In the genomic region with DNA sequence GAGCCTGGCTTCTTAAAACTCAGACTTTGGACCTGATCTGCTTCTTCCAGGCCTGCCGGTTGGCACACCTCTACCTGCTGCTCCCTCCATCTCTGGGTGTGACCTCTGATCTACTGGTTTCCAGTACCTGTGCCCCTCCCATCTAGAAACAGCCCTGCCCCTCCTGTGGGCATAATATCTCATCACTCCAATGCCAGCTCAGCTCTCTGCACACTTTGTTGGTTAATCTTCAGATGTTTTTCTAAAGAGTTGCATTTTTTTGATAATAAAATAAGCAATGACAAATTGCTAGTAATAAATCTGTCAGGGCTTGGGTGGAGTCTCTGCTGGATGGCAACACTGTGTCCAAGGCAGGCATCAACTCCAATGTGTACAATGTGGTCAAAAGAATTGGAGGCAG, we compare ENCODE assay signal across 10 cellular contexts.
DNase-seq lines count a peak whose midpoint lies in the region; ATAC-seq and TF ChIP-seq lines count a peak whose summit lies in the region.
"Had no signal": no experiment of that assay in that cellular context is flagged by ENCODE, and none has a peak within 500 bp of the region (broad histone marks: within the 10 kb centered on the region; RNA-seq: fewer than 3 reads in every experiment).

No MANE protein-coding gene starts in this region.

- TF ChIP-seq CTCF in RWPE2 (IDR thresholded peaks at IDR 0.05; ENCODE audit: poor library complexity, severe bottlenecking) (no peak), fibroblast of the aortic adventitia (IDR thresholded peaks at IDR 0.05; ENCODE audit: insufficient read depth, low read length) (no peak)

- H3K4me1 ChIP-seq in RWPE2 (ENCODE audit: insufficient read depth, poor library complexity, severe bottlenecking): peaks cover 38% of the 10 kb centered on the region

- H3K36me3 ChIP-seq in RWPE2 (ENCODE audit: low read depth): no peaks in the 10 kb centered on the region

- H3K4me3 ChIP-seq in RWPE2 (ENCODE audit: severe bottlenecking) (no peak overlapping the region), fibroblast of the aortic adventitia (ENCODE audit: low read depth, low read length) (no peak overlapping the region)

- no peaks in the 10 kb centered on the region for H3K9me3 ChIP-seq in RWPE2 (ENCODE audit: severe bottlenecking)

- ATAC-seq in RWPE2 (ENCODE audit: low read depth) (peak; percentile 85), HG02642 (IDR thresholded peaks at IDR 0.05; ENCODE audit: poor library complexity, unreplicated experiment) (no peak), HG03097 (IDR thresholded peaks at IDR 0.05; ENCODE audit: low FRiP score, unreplicated experiment) (no peak)
- ATAC-seq: activated CD4-positive, CD25-positive, alpha-beta regulatory T cell treated with anti-CD3 and anti-CD28 coated beads, Interleukin-2, amount 50 U/mL, for 24 hours had no signal

- H3K27ac ChIP-seq in RWPE2 (ENCODE audit: poor library complexity, severe bottlenecking): peak overlapping the region; percentile 82

- intact Hi-C loops in head of caudate nucleus (cut with DNase I): no loop called here

- peak; percentile 39 for DNase-seq in COLO668 (lab: John Stamatoyannopoulos, UW; ENCODE audit: unreplicated experiment)
- DNase-seq in RWPE2 (ENCODE audit: low spot score): no peak
- peak; percentile 45 for DNase-seq in fibroblast of the aortic adventitia (ENCODE audit: low read depth)
- peak; percentile 28 for DNase-seq in renal cortical epithelial cell (ENCODE audit: low read depth)
- DNase-seq in NCI-H1092 (lab: John Stamatoyannopoulos, UW): no peak
- DNase-seq in head of caudate nucleus: no peak
- DNase-seq: midbrain had no signal

- no peaks in the 10 kb centered on the region for H3K27me3 ChIP-seq in RWPE2 (ENCODE audit: insufficient read depth, poor library complexity, severe bottlenecking)

Comparison
In these comparisons a context has a peak if more than half of its experiments do, and no peak if none do; other contexts are left out.
1. DNase-seq: peak in COLO668 (single experiment), fibroblast of the aortic adventitia (single experiment) and renal cortical epithelial cell (single experiment); none in RWPE2 (single experiment), NCI-H1092 (single experiment) and head of caudate nucleus (0 of 42).